8 cellular contexts compared by ENCODE assay signal in the genomic region with DNA sequence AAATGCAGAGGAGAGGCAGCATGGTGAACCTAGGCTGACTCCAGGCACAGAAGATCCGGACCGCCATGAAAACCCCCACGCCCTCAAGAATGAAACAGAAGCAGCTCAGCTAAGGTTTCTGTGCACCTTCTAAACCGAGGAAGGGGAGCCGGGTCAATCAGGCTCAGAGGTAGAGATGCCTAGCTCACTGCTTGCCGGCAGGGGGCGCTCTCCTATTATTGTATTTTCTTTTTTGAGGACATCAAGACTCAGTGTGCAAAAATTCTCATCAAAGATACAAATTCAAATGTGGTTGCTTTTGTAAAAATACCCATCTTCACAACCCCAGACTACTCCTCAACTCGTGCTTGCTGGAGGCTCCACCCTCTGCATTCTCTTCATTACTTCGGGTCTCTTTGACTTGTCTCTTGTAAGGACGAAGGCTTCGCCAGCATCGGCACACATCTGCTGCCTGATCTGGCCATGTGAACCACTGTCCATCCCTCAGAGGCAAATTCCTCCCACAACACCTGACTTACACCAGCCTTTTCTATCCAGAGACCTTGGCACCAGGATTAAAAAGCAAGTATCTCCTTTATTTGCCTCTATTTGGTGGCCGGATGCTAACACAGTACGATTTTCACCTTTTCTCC. TPM values are rescaled to one million over a fixed set of nuclear protein-coding genes. Genes with fewer than 3 reads are reported as not detected.
A peak's percentile ranks its signal among the peaks of the same experiment; 100 is the strongest.
DNase-seq lines count a peak whose midpoint lies in the region; ATAC-seq and TF ChIP-seq lines count a peak whose summit lies in the region.

No MANE protein-coding gene starts in this region.

- H3K27me3 ChIP-seq in OCI-LY1 (ENCODE audit: insufficient read depth, low read length) = no peaks in the 10 kb centered on the region
- H3K27me3 ChIP-seq in neural progenitor cell = peaks cover 50% of the 10 kb centered on the region

- H3K4me3 Mint-ChIP-seq in neural progenitor cell = no peak overlapping the region
- H3K4me3 Mint-ChIP-seq in stimulated activated naive CD8-positive, alpha-beta T cell treated with anti-CD3 and anti-CD28 coated beads, Interleukin-15, amount 100 ng/mL, for 72 hours = no peak overlapping the region

- H3K27me3 Mint-ChIP-seq in neural progenitor cell (ENCODE audit: insufficient read depth, low read depth) = peaks cover 7% of the 10 kb centered on the region
- peaks cover 31% of the 10 kb centered on the region for H3K27me3 Mint-ChIP-seq in stimulated activated naive CD8-positive, alpha-beta T cell treated with anti-CD3 and anti-CD28 coated beads, Interleukin-15, amount 100 ng/mL, for 72 hours

- no peaks in the 10 kb centered on the region for H3K36me3 Mint-ChIP-seq in neural progenitor cell

- no peaks in the 10 kb centered on the region for H3K9me2 ChIP-seq in OCI-LY1 (ENCODE audit: low read depth, low read length)

- H3K9ac ChIP-seq in OCI-LY1 (ENCODE audit: low read length) (no peak overlapping the region), neural progenitor cell (no peak overlapping the region)

- H2AFZ ChIP-seq in OCI-LY1 (ENCODE audit: low read length) = no peak overlapping the region
- peak overlapping the region; percentile 79 for H2AFZ ChIP-seq in neural progenitor cell (replicated peaks)

- H3K9me3 Mint-ChIP-seq in neural progenitor cell = peaks cover 1% of the 10 kb centered on the region
- no peaks in the 10 kb centered on the region for H3K9me3 Mint-ChIP-seq in stimulated activated naive CD8-positive, alpha-beta T cell treated with anti-CD3 and anti-CD28 coated beads, Interleukin-15, amount 100 ng/mL, for 72 hours

- no peaks in the 10 kb centered on the region for H3K4me1 Mint-ChIP-seq in neural progenitor cell
- peaks cover 6% of the 10 kb centered on the region for H3K4me1 Mint-ChIP-seq in stimulated activated naive CD8-positive, alpha-beta T cell treated with anti-CD3 and anti-CD28 coated beads, Interleukin-15, amount 100 ng/mL, for 72 hours

- peak; percentile 86 for TF ChIP-seq CTCF in OCI-LY1 (IDR thresholded peaks at IDR 0.05; ENCODE audit: low read length)
- peak; percentile 97 for TF ChIP-seq CTCF in neural progenitor cell (IDR thresholded peaks at IDR 0.05)

- ATAC-seq in HG02885 (IDR thresholded peaks at IDR 0.05; ENCODE audit: poor library complexity, unreplicated experiment) = peak; percentile 51
- peak; percentile 80 for ATAC-seq in stimulated activated naive CD8-positive, alpha-beta T cell treated with anti-CD3 and anti-CD28 coated beads, Interleukin-15, amount 100 ng/mL, for 72 hours
- ATAC-seq in GM18517 (IDR thresholded peaks at IDR 0.05; ENCODE audit: unreplicated experiment) = no peak

- H3K9me3 ChIP-seq in OCI-LY1 (ENCODE audit: low read length) (no peaks in the 10 kb centered on the region), neural progenitor cell (ENCODE audit: low read depth) (no peaks in the 10 kb centered on the region)

- H3K79me2 ChIP-seq in OCI-LY1 (ENCODE audit: insufficient read depth, low read length) (no peaks in the 10 kb centered on the region), neural progenitor cell (ENCODE audit: low read depth) (no peaks in the 10 kb centered on the region)

- H3K4me3 ChIP-seq in OCI-LY1 (ENCODE audit: low read depth, low read length, poor library complexity, severe bottlenecking) = no peak overlapping the region
- no peak overlapping the region for H3K4me3 ChIP-seq in neural progenitor cell

- peak; percentile 51 for DNase-seq in COLO668 (lab: John Stamatoyannopoulos, UW; ENCODE audit: unreplicated experiment)
- DNase-seq in activated T-cell treated with anti-CD3 and anti-CD28 coated beads for 4 hours = peak; percentile 65
- peak; percentile 32 for DNase-seq in fibroblast of gingiva (ENCODE audit: low read depth)
- peak; percentile 81 for DNase-seq in neural progenitor cell (ENCODE audit: low spot score)
- peak; percentile 65 to 67 for DNase-seq in stimulated activated naive CD8-positive, alpha-beta T cell treated with anti-CD3 and anti-CD28 coated beads, Interleukin-15, amount 100 ng/mL, for 72 hours

- H3K27ac Mint-ChIP-seq in neural progenitor cell = no peak overlapping the region
- no peak overlapping the region for H3K27ac Mint-ChIP-seq in stimulated activated naive CD8-positive, alpha-beta T cell treated with anti-CD3 and anti-CD28 coated beads, Interleukin-15, amount 100 ng/mL, for 72 hours

- H4K20me1 ChIP-seq in OCI-LY1 (ENCODE audit: insufficient read depth, low read length) (no peaks in the 10 kb centered on the region), neural progenitor cell (ENCODE audit: low read depth) (no peaks in the 10 kb centered on the region)

- H3K4me1 ChIP-seq in OCI-LY1 (ENCODE audit: insufficient read depth, low read length, severe bottlenecking) = no peaks in the 10 kb centered on the region
- H3K4me1 ChIP-seq in neural progenitor cell = peaks cover 7% of the 10 kb centered on the region

- no peaks in the 10 kb centered on the region for H3F3A ChIP-seq in OCI-LY1 (ENCODE audit: insufficient read depth, low read length)
- no peaks in the 10 kb centered on the region for H3F3A ChIP-seq in neural progenitor cell (ENCODE audit: low read depth)

- H3K4me2 ChIP-seq in OCI-LY1 (ENCODE audit: low read length) (no peak overlapping the region), neural progenitor cell (no peak overlapping the region)

- H3K27ac ChIP-seq in OCI-LY1 (ENCODE audit: low read depth, low read length, poor library complexity, severe bottlenecking) (no peak overlapping the region), neural progenitor cell (no peak overlapping the region)

- H3K36me3 ChIP-seq in OCI-LY1 (ENCODE audit: insufficient read depth, low read length) (no peaks in the 10 kb centered on the region), neural progenitor cell (no peaks in the 10 kb centered on the region)

RNA-seq across cellular contexts. Expression of gene RNASE3, which starts 33.4 kb away (rescaled TPM):
- total RNA-seq in neural progenitor cell (ENCODE audit: low replicate concordance) = not detected in 2 replicates

RNA-seq across cellular contexts. Expression of gene RNASE1, which starts 55.1 kb away (rescaled TPM):
- total RNA-seq in neural progenitor cell (ENCODE audit: low replicate concordance) = 5.7 TPM in 1 of 2 replicates, not detected in the other
